19 cellular contexts compared by ENCODE assay signal in the genomic region with DNA sequence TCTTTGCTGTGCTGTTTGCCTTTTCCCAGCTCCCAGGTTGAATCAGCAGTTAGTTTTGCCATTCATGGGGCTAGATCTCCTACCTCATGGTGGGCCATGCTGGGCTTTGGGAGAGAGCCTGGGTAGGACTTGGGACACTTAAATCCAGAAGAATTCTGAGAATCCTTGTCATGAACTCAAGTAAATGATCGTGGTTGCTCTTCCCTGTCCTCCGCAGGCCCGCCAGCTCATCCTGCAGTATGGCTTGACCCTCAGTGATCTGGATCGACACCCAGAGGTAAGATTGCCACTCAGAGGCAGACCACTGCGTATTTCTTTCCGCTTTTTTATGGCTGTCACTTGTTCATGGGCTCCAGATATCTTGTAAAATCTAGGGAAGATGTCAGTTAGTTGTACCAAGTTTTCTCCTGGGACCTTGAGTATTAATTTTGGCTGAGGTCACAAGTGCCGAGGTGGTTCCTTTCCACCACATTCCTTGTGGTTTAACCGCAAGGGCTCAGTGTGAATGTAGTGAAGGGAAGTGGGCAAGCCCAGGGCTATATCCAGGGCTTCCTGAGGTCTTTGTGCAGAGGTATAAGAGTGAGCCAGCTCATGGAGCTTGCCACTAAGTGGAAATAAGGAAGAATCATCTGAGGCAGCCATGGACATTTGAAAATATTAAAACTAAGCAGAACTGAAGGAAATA. TPM values are rescaled to one million over a fixed set of nuclear protein-coding genes. Genes with fewer than 3 reads are reported as not detected.
DNase-seq lines count a peak whose midpoint lies in the region; ATAC-seq and TF ChIP-seq lines count a peak whose summit lies in the region.
"Had no signal": no experiment of that assay in that cellular context is flagged by ENCODE, and none has a peak within 500 bp of the region (broad histone marks: within the 10 kb centered on the region; RNA-seq: fewer than 3 reads in every experiment).

No MANE protein-coding gene starts in this region.

- H3K4me3 ChIP-seq in fibroblast of mammary gland (ENCODE audit: control insufficient read depth, low read depth, low read length) = no peak overlapping the region
- H3K4me3 ChIP-seq in adrenal gland = no peak overlapping the region

- peaks cover 19% of the 10 kb centered on the region for H3K4me1 Mint-ChIP-seq in activated T-cell treated with anti-CD3 and anti-CD28 coated beads, Interleukin-2, amount 50 U/mL, for 24 hours (ENCODE audit: low read depth)
- peaks cover 20% of the 10 kb centered on the region for H3K4me1 Mint-ChIP-seq in activated T-cell treated with anti-CD3 and anti-CD28 coated beads, Interleukin-2, amount 50 U/mL, for 72 hours (ENCODE audit: low read depth)
- peaks cover 42% of the 10 kb centered on the region for H3K4me1 Mint-ChIP-seq in stimulated activated naive CD8-positive, alpha-beta T cell treated with anti-CD3 and anti-CD28 coated beads, Interleukin-15, amount 100 ng/mL, for 72 hours

- DNase-seq in activated T-cell treated with anti-CD3 and anti-CD28 coated beads, Interleukin-2, amount 50 U/mL, for 24 hours = no peak
- DNase-seq in activated T-cell treated with anti-CD3 and anti-CD28 coated beads, Interleukin-2, amount 50 U/mL, for 72 hours = no peak
- DNase-seq in SKM-1 (lab: John Stamatoyannopoulos, UW; ENCODE audit: unreplicated experiment) = peak; percentile 59
- DNase-seq in fibroblast of mammary gland (ENCODE audit: low read depth) = peak; percentile 38
- no peak for DNase-seq in stimulated activated naive CD8-positive, alpha-beta T cell treated with anti-CD3 and anti-CD28 coated beads, Interleukin-15, amount 100 ng/mL, for 72 hours
- DNase-seq in NCI-H1417 treated with DMSO at 0.1 percent for 48 hours (lab: John Stamatoyannopoulos, UW) = no peak
- DNase-seq in NK-92 treated with Interleukin-12 subunit alpha and Interleukin-12 subunit beta, amount 100 ng/mL, for 24 hours (lab: John Stamatoyannopoulos, UW) = no peak
- DNase-seq in adrenal gland = no peak
- DNase-seq: 8988T; activated CD8-positive, alpha-beta memory T cell treated with anti-CD3 and anti-CD28 coated beads for 24 hours; cortex of kidney; DMS 273 treated with DMSO at 0.1 percent for 48 hours; foreskin melanocyte; H9; IMR-90; small intestine; T-helper 17 cell had no signal

- H3K36me3 ChIP-seq in adrenal gland (replicated peaks in 1 of 2) = no peaks in the 10 kb centered on the region

- no peaks in the 10 kb centered on the region for H3K27me3 Mint-ChIP-seq in activated T-cell treated with anti-CD3 and anti-CD28 coated beads, Interleukin-2, amount 50 U/mL, for 24 hours
- H3K27me3 Mint-ChIP-seq in activated T-cell treated with anti-CD3 and anti-CD28 coated beads, Interleukin-2, amount 50 U/mL, for 72 hours (ENCODE audit: low read depth) = no peaks in the 10 kb centered on the region
- H3K27me3 Mint-ChIP-seq in stimulated activated naive CD8-positive, alpha-beta T cell treated with anti-CD3 and anti-CD28 coated beads, Interleukin-15, amount 100 ng/mL, for 72 hours = no peaks in the 10 kb centered on the region
- H3K27me3 Mint-ChIP-seq: activated naive CD4-positive, alpha-beta T cell treated with anti-CD3 and anti-CD28 coated beads, Interleukin-2, amount 50 U/mL, for 24 hours; T-helper 17 cell; type B pancreatic cell had no signal

- intact Hi-C loops in adrenal gland (cut with DNase I) = no loop called here

- H3K27ac ChIP-seq in adrenal gland = no peak overlapping the region

- 84 to 91% (median 86%) methylated on average over 7 to 8 of the region's 8 CpGs for WGBS in adrenal gland, 4 donors

- H3K36me3 Mint-ChIP-seq in activated T-cell treated with anti-CD3 and anti-CD28 coated beads, Interleukin-2, amount 50 U/mL, for 24 hours (ENCODE audit: low read depth) = peaks cover 24% of the 10 kb centered on the region
- peaks cover 4 to 6% of the 10 kb centered on the region in 2 donors for H3K36me3 Mint-ChIP-seq in activated T-cell treated with anti-CD3 and anti-CD28 coated beads, Interleukin-2, amount 50 U/mL, for 72 hours (ENCODE audit: insufficient read depth in 2 of 2)

- no peak for TF ChIP-seq CTCF in fibroblast of mammary gland (conservative IDR thresholded peaks at IDR 0.05; ENCODE audit: control insufficient read depth, insufficient read depth, low read depth, low read length)
- no peak for TF ChIP-seq CTCF in adrenal gland (IDR thresholded peaks at IDR 0.05)

- H3K9me3 ChIP-seq in adrenal gland (replicated peaks in 1 of 3) = no peaks in the 10 kb centered on the region

- no peak overlapping the region for H3K4me3 Mint-ChIP-seq in activated T-cell treated with anti-CD3 and anti-CD28 coated beads, Interleukin-2, amount 50 U/mL, for 24 hours
- H3K4me3 Mint-ChIP-seq in activated T-cell treated with anti-CD3 and anti-CD28 coated beads, Interleukin-2, amount 50 U/mL, for 72 hours = no peak overlapping the region
- H3K4me3 Mint-ChIP-seq in stimulated activated naive CD8-positive, alpha-beta T cell treated with anti-CD3 and anti-CD28 coated beads, Interleukin-15, amount 100 ng/mL, for 72 hours = no peak overlapping the region
- H3K4me3 Mint-ChIP-seq: activated naive CD4-positive, alpha-beta T cell treated with anti-CD3 and anti-CD28 coated beads, Interleukin-2, amount 50 U/mL, for 24 hours; H9; T-helper 17 cell; type B pancreatic cell had no signal

- peak overlapping the region; percentile 6 for H3K27ac Mint-ChIP-seq in activated T-cell treated with anti-CD3 and anti-CD28 coated beads, Interleukin-2, amount 50 U/mL, for 24 hours
- H3K27ac Mint-ChIP-seq in activated T-cell treated with anti-CD3 and anti-CD28 coated beads, Interleukin-2, amount 50 U/mL, for 72 hours = no peak overlapping the region
- H3K27ac Mint-ChIP-seq in stimulated activated naive CD8-positive, alpha-beta T cell treated with anti-CD3 and anti-CD28 coated beads, Interleukin-15, amount 100 ng/mL, for 72 hours = peak overlapping the region; percentile 41 to 44
- H3K27ac Mint-ChIP-seq: H9, T-helper 17 cell, type B pancreatic cell had no signal

- H3K9me3 Mint-ChIP-seq in activated T-cell treated with anti-CD3 and anti-CD28 coated beads, Interleukin-2, amount 50 U/mL, for 24 hours = no peaks in the 10 kb centered on the region
- no peaks in the 10 kb centered on the region for H3K9me3 Mint-ChIP-seq in activated T-cell treated with anti-CD3 and anti-CD28 coated beads, Interleukin-2, amount 50 U/mL, for 72 hours
- no peaks in the 10 kb centered on the region for H3K9me3 Mint-ChIP-seq in stimulated activated naive CD8-positive, alpha-beta T cell treated with anti-CD3 and anti-CD28 coated beads, Interleukin-15, amount 100 ng/mL, for 72 hours
- H3K9me3 Mint-ChIP-seq: activated naive CD4-positive, alpha-beta T cell treated with anti-CD3 and anti-CD28 coated beads, Interleukin-2, amount 50 U/mL, for 24 hours; type B pancreatic cell had no signal

- ATAC-seq in activated T-cell treated with anti-CD3 and anti-CD28 coated beads, Interleukin-2, amount 50 U/mL, for 72 hours (replicated peaks in 1 of 2) = no peak
- no peak for ATAC-seq in stimulated activated naive CD8-positive, alpha-beta T cell treated with anti-CD3 and anti-CD28 coated beads, Interleukin-15, amount 100 ng/mL, for 72 hours
- ATAC-seq: T-helper 17 cell had no signal

- H3K27me3 ChIP-seq in adrenal gland = no peaks in the 10 kb centered on the region

- H3K4me1 ChIP-seq in adrenal gland (replicated peaks in 1 of 2) = no peaks in the 10 kb centered on the region

- no peak for TF ChIP-seq POLR2A in adrenal gland (IDR thresholded peaks at IDR 0.05)

RNA-seq across cellular contexts. Expression of a gene that starts 37.7 kb away (rescaled TPM):
- 10 to 100 TPM; 32.3 to 43.8 TPM for total RNA-seq in activated T-cell treated with anti-CD3 and anti-CD28 coated beads, Interleukin-2, amount 50 U/mL, for 72 hours
- total RNA-seq in adrenal gland = 10 to 100 TPM in 4 of 8 donors, 1 to 10 TPM in 4; 1.9 to 16.9 (median 9.1) TPM
- polyA plus RNA-seq in adrenal gland = 10 to 100 TPM; 11.4 to 15.4 (median 11.5) TPM

Comparison
In these comparisons a context has a peak if more than half of its experiments do, and no peak if none do; other contexts are left out.
1. DNase-seq: peak in SKM-1 (single experiment) and fibroblast of mammary gland (single experiment); none in activated T-cell treated with anti-CD3 and anti-CD28 coated beads, Interleukin-2, amount 50 U/mL, for 24 hours (single experiment), activated T-cell treated with anti-CD3 and anti-CD28 coated beads, Interleukin-2, amount 50 U/mL, for 72 hours (0 of 2), stimulated activated naive CD8-positive, alpha-beta T cell treated with anti-CD3 and anti-CD28 coated beads, Interleukin-15, amount 100 ng/mL, for 72 hours (0 of 2), NCI-H1417 treated with DMSO at 0.1 percent for 48 hours (single experiment), NK-92 treated with Interleukin-12 subunit alpha and Interleukin-12 subunit beta, amount 100 ng/mL, for 24 hours (single experiment) and adrenal gland (0 of 7).